8 cellular contexts compared by ENCODE assay signal in genomic region chr6:90294989-90295853, GRCh38. TPM values are rescaled to one million over a fixed set of nuclear protein-coding genes. Genes with fewer than 3 reads are reported as not detected.
A peak's percentile ranks its signal among the peaks of the same experiment; 100 is the strongest.
DNase-seq lines count a peak whose midpoint lies in the region; ATAC-seq and TF ChIP-seq lines count a peak whose summit lies in the region.

No MANE protein-coding gene starts in this region.

- H3K79me2 ChIP-seq in fibroblast of lung (ENCODE audit: control insufficient read depth, insufficient read depth, low read length), result no peaks in the 10 kb centered on the region

- no peaks in the 10 kb centered on the region for H3K9me3 ChIP-seq in fibroblast of lung (ENCODE audit: control insufficient read depth, insufficient read depth, low read depth, low read length)

- peak overlapping the region; percentile 67 for H2AFZ ChIP-seq in fibroblast of lung (ENCODE audit: low read length)

- peak overlapping the region; percentile 89 to 100 (median 96) for H3K27ac Mint-ChIP-seq in naive thymus-derived CD8-positive, alpha-beta T cell
- peak overlapping the region; percentile 61 for H3K27ac Mint-ChIP-seq in stimulated activated effector memory CD8-positive, alpha-beta T cell treated with anti-CD3 and anti-CD28 coated beads, Interleukin-12 subunit alpha, Interleukin-12 subunit beta, amount 100 ng/mL, for 72 hours

- POLR2A ChIA-PET in naive thymus-derived CD8-positive, alpha-beta T cell (lab: Charles Lee), result interaction anchor here (0.7 to 6.1 kb wide), 45 partner anchors 9 to 1214 kb away, joined by 3 to 65 read pairs (median 5); no protein-coding TSS in a partner anchor

- H3K4me1 ChIP-seq in fibroblast of lung (ENCODE audit: control insufficient read depth, extremely low read depth, insufficient read depth, low read length), result peaks cover 2% of the 10 kb centered on the region

- peak overlapping the region; percentile 47 for H3K27ac ChIP-seq in fibroblast of lung (ENCODE audit: insufficient read depth, low read length)

- H3K9ac ChIP-seq in fibroblast of lung (ENCODE audit: insufficient read depth, low read length), result peak overlapping the region; percentile 69

- peak overlapping the region; percentile 63 to 71 (median 66) for H3K4me3 ChIP-seq in fibroblast of lung (replicated peaks in 1 of 4; ENCODE audit: control extremely low read depth in 1 of 4, insufficient read depth in 1 of 4, low read depth in 3 of 4, low read length in 4 of 4)

- H3K4me3 Mint-ChIP-seq in naive thymus-derived CD8-positive, alpha-beta T cell, result peak overlapping the region; percentile 84 to 99 (median 90)
- peak overlapping the region; percentile 76 for H3K4me3 Mint-ChIP-seq in stimulated activated effector memory CD8-positive, alpha-beta T cell treated with anti-CD3 and anti-CD28 coated beads, Interleukin-12 subunit alpha, Interleukin-12 subunit beta, amount 100 ng/mL, for 72 hours

- no peaks in the 10 kb centered on the region for H3K27me3 ChIP-seq in fibroblast of lung (ENCODE audit: control insufficient read depth, insufficient read depth, low read length)

- H3K36me3 ChIP-seq in fibroblast of lung (ENCODE audit: control insufficient read depth, insufficient read depth, low read length), result no peaks in the 10 kb centered on the region

- peak; percentile 24 to 29 for TF ChIP-seq CTCF in fibroblast of lung (conservative IDR thresholded peaks at IDR 0.05 in 1 of 2, IDR thresholded peaks at IDR 0.05 in 1 of 2; ENCODE audit: low read depth in 1 of 2, low read length in 2 of 2)

- H3K4me2 ChIP-seq in fibroblast of lung (ENCODE audit: extremely low read depth, insufficient read depth, low read length), result peak overlapping the region; percentile 83

- no peaks in the 10 kb centered on the region for H4K20me1 ChIP-seq in fibroblast of lung (ENCODE audit: control insufficient read depth, extremely low read depth, insufficient read depth, low read length)

- H3K4me1 Mint-ChIP-seq in naive thymus-derived CD8-positive, alpha-beta T cell, result peaks cover 26 to 59% (median 46%) of the 10 kb centered on the region in 4 donors
- H3K4me1 Mint-ChIP-seq in stimulated activated effector memory CD8-positive, alpha-beta T cell treated with anti-CD3 and anti-CD28 coated beads, Interleukin-12 subunit alpha, Interleukin-12 subunit beta, amount 100 ng/mL, for 72 hours, result peaks cover 29% of the 10 kb centered on the region

- H3K9me3 Mint-ChIP-seq in naive thymus-derived CD8-positive, alpha-beta T cell, result no peaks in the 10 kb centered on the region
- H3K9me3 Mint-ChIP-seq in stimulated activated effector memory CD8-positive, alpha-beta T cell treated with anti-CD3 and anti-CD28 coated beads, Interleukin-12 subunit alpha, Interleukin-12 subunit beta, amount 100 ng/mL, for 72 hours, result no peaks in the 10 kb centered on the region

- H3K27me3 Mint-ChIP-seq in naive thymus-derived CD8-positive, alpha-beta T cell, result no peaks in the 10 kb centered on the region

- peaks cover 0 to 23% (median 9%) of the 10 kb centered on the region in 3 donors for H3K36me3 Mint-ChIP-seq in naive thymus-derived CD8-positive, alpha-beta T cell
- no peaks in the 10 kb centered on the region for H3K36me3 Mint-ChIP-seq in stimulated activated effector memory CD8-positive, alpha-beta T cell treated with anti-CD3 and anti-CD28 coated beads, Interleukin-12 subunit alpha, Interleukin-12 subunit beta, amount 100 ng/mL, for 72 hours

- DNase-seq in NCI-H1436 (lab: John Stamatoyannopoulos, UW), result peak; percentile 21
- DNase-seq in NCI-H1436 treated with DMSO at 0.1 percent for 48 hours (lab: John Stamatoyannopoulos, UW), result no peak
- DNase-seq in NCI-H69 (lab: John Stamatoyannopoulos, UW), result peak; percentile 31
- DNase-seq in activated T-cell treated with anti-CD3 and anti-CD28 coated beads, Interleukin-2, amount 50 U/mL, for 48 hours, result peak; percentile 86 to 88
- DNase-seq in fibroblast of lung (ENCODE audit: low read depth in 2 of 2), result peak; percentile 58 to 65
- peak; percentile 57 to 82 (median 71) for DNase-seq in naive thymus-derived CD8-positive, alpha-beta T cell
- peak; percentile 63 to 87 for DNase-seq in stimulated activated effector memory CD8-positive, alpha-beta T cell treated with anti-CD3 and anti-CD28 coated beads, Interleukin-12 subunit alpha, Interleukin-12 subunit beta, amount 100 ng/mL, for 72 hours (ENCODE audit: low spot score in 2 of 2)
- no peak for DNase-seq in SKM-1 treated with dmso at 0.1 percent for 144 hours (lab: John Stamatoyannopoulos, UW; ENCODE audit: unreplicated experiment)

- ATAC-seq in naive thymus-derived CD8-positive, alpha-beta T cell, result peak; percentile 23 to 40
- ATAC-seq in stimulated activated effector memory CD8-positive, alpha-beta T cell treated with anti-CD3 and anti-CD28 coated beads, Interleukin-12 subunit alpha, Interleukin-12 subunit beta, amount 100 ng/mL, for 72 hours, result peak; percentile 70

RNA-seq across cellular contexts. Expression of gene BACH2, which starts 1.4 kb away (rescaled TPM):
- total RNA-seq in fibroblast of lung, result 1.5 and 2.6 TPM in 2 replicates
- polyA plus RNA-seq in fibroblast of lung, result 2.2 TPM in 2 replicates
- 1.8 and 2.2 TPM in 2 replicates for polyA plus RNA-seq in fibroblast of lung (2012)
- 4.0 and 5.5 TPM in 2 replicates for polyA minus RNA-seq in fibroblast of lung (ENCODE audit: low replicate concordance)
- total RNA-seq in naive thymus-derived CD8-positive, alpha-beta T cell, result 100 to 1,000 TPM; 116 to 126 TPM
- 10 to 100 TPM; 17.5 to 29.3 (median 21.7) TPM for polyA plus RNA-seq in naive thymus-derived CD8-positive, alpha-beta T cell

Comparison
In these comparisons a context has a peak if more than half of its experiments do, and no peak if none do; other contexts are left out.
1. DNase-seq: peak in NCI-H1436 (single experiment), NCI-H69 (single experiment), activated T-cell treated with anti-CD3 and anti-CD28 coated beads, Interleukin-2, amount 50 U/mL, for 48 hours (2 of 2), fibroblast of lung (2 of 2), naive thymus-derived CD8-positive, alpha-beta T cell (10 of 10) and stimulated activated effector memory CD8-positive, alpha-beta T cell treated with anti-CD3 and anti-CD28 coated beads, Interleukin-12 subunit alpha, Interleukin-12 subunit beta, amount 100 ng/mL, for 72 hours (2 of 2); none in NCI-H1436 treated with DMSO at 0.1 percent for 48 hours (single experiment) and SKM-1 treated with dmso at 0.1 percent for 144 hours (single experiment).
2. RNA of gene BACH2, which starts 1.4 kb away (total RNA-seq): 116 to 126 TPM in naive thymus-derived CD8-positive, alpha-beta T cell; 1.5 to 2.6 TPM in fibroblast of lung; every median in the first group is over 10 times any median in the second.